8 cellular contexts compared by ENCODE assay signal in genomic region chr5:56817306-56817986, GRCh38. TPM values are rescaled to one million over a fixed set of nuclear protein-coding genes. Genes with fewer than 3 reads are reported as not detected.
DNase-seq lines count a peak whose midpoint lies in the region; ATAC-seq and TF ChIP-seq lines count a peak whose summit lies in the region.

No MANE protein-coding gene starts in this region.

- DNase-seq in GM13976 (ENCODE audit: low spot score) = peak; percentile 15
- DNase-seq in SK-MEL-5 (ENCODE audit: low read depth, low spot score) = peak; percentile 33
- DNase-seq in fibroblast of pulmonary artery (ENCODE audit: low read depth) = no peak
- DNase-seq in NCI-H2196 treated with DMSO at 0.1 percent for 48 hours (lab: John Stamatoyannopoulos, UW; ENCODE audit: unreplicated experiment) = no peak
- no peak for DNase-seq in activated CD4-positive, alpha-beta T cell treated with anti-CD3 and anti-CD28 coated beads for 48 hours

- in situ Hi-C loops in GM13976 (cut with MboI; ENCODE audit: low sequenced_read_pairs, unreplicated experiment) = no loop called here
- in situ Hi-C loops in SK-MEL-5 (cut with HindIII; ENCODE audit: low pct_unique_long_range_greater_than_20kb, low sequenced_read_pairs) = no loop called here

- no peaks in the 10 kb centered on the region for H3K9me3 ChIP-seq in skeletal muscle satellite cell (replicated peaks; ENCODE audit: low read length)

- ATAC-seq in HG02870 (IDR thresholded peaks at IDR 0.05; ENCODE audit: unreplicated experiment) (no peak), HG02970 (IDR thresholded peaks at IDR 0.05; ENCODE audit: low FRiP score, unreplicated experiment) (no peak)

- peak overlapping the region; percentile 100 for H3K4me2 ChIP-seq in skeletal muscle satellite cell (ENCODE audit: low read length)

- H3K4me3 ChIP-seq in fibroblast of pulmonary artery (replicated peaks; ENCODE audit: low read depth, low read length) (peak overlapping the region; percentile 74), skeletal muscle satellite cell (ENCODE audit: low read length) (peak overlapping the region; percentile 98)

- H3K9ac ChIP-seq in skeletal muscle satellite cell (ENCODE audit: low read depth, low read length) = peak overlapping the region; percentile 83

- H3K36me3 ChIP-seq in skeletal muscle satellite cell (ENCODE audit: insufficient read depth, low read length) = no peaks in the 10 kb centered on the region

- TF ChIP-seq CTCF in GM13976 (IDR thresholded peaks at IDR 0.05; ENCODE audit: borderline replicate concordance, control extremely low read depth, extremely low read depth, insufficient read depth, missing control alignments) (no peak), fibroblast of pulmonary artery (IDR thresholded peaks at IDR 0.05; ENCODE audit: low read length, missing control alignments) (no peak)

- peaks cover 18% of the 10 kb centered on the region for H3K4me1 ChIP-seq in skeletal muscle satellite cell (ENCODE audit: control insufficient read depth, insufficient read depth, low read length)

- peaks cover 11% of the 10 kb centered on the region for H3K27me3 ChIP-seq in skeletal muscle satellite cell (ENCODE audit: control insufficient read depth, insufficient read depth, low read length)

RNA-seq across cellular contexts. Expression of gene MAP3K1, which starts 2.1 kb away (rescaled TPM):
- total RNA-seq in SK-MEL-5 (2014; rRNA removed; shearing (Covaris generic)) = 57.1 and 61.8 TPM in 2 replicates
- polyA plus RNA-seq in SK-MEL-5 (2015; cell fraction: cytosol; rRNA removed) = 21.0 and 31.5 TPM in 2 replicates
- 80.6 and 81.3 TPM in 2 replicates for polyA plus RNA-seq in SK-MEL-5 (2015; cell fraction: nucleus; rRNA removed)
- total RNA-seq in skeletal muscle satellite cell (2012; rRNA removed) = 3.3 and 3.5 TPM in 2 replicates

Comparison
In these comparisons a context has a peak if more than half of its experiments do, and no peak if none do; other contexts are left out.
1. DNase-seq: peak in GM13976 (single experiment) and SK-MEL-5 (single experiment); none in fibroblast of pulmonary artery (single experiment), NCI-H2196 treated with DMSO at 0.1 percent for 48 hours (single experiment) and activated CD4-positive, alpha-beta T cell treated with anti-CD3 and anti-CD28 coated beads for 48 hours (single experiment).